27 cellular contexts compared by ENCODE assay signal in the genomic region with DNA sequence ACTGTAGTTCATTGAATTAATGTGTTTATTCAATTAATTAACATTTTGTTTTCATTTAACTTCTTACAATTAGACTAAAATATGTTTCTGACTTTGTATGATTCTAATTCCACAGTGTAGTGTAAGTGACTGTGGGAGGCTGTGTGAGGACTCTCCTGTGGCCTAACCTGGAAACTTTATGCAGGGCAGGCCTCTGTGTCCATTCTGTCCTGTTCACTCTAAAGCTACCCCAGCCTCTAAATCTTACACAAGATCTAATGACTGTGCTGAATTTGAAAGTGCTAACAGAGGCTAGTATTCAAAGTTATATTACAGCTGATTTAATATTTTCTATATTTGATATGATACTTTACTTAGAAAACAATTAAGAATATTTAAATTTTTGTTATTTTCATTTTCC.
"Had no signal": no experiment of that assay in that cellular context is flagged by ENCODE, and none has a peak within 500 bp of the region (broad histone marks: within the 10 kb centered on the region; RNA-seq: fewer than 3 reads in every experiment).

No MANE protein-coding gene starts in this region.

- H3K4me3 ChIP-seq: left ventricle myocardium inferior, lung, pancreas, prostate gland, sigmoid colon, spleen, suprapubic skin, thoracic aorta, tibial artery, upper lobe of right lung had no signal

- FAIRE-seq: islet of Langerhans, kidney, pancreas, small intestine, urothelium cell line had no signal

- H3K36me3 ChIP-seq: left ventricle myocardium inferior, pancreas, prostate gland, sigmoid colon, spleen, suprapubic skin, thoracic aorta, tibial artery, upper lobe of right lung had no signal

- ATAC-seq: left colon; natural killer cell; pancreas; right cardiac atrium; stimulated activated effector memory CD8-positive, alpha-beta T cell treated with anti-CD3 and anti-CD28 coated beads, Interleukin-12 subunit alpha, Interleukin-12 subunit beta, amount 100 ng/mL, for 72 hours; upper lobe of right lung had no signal

- H3K27ac ChIP-seq: left ventricle myocardium inferior, pancreas, prostate gland, sigmoid colon, spleen, suprapubic skin, thoracic aorta, tibial artery, upper lobe of right lung had no signal

- H3K9me3 ChIP-seq: left ventricle myocardium inferior, pancreas, prostate gland, sigmoid colon, spleen, suprapubic skin, thoracic aorta, tibial artery, upper lobe of right lung had no signal

- H3K4me1 ChIP-seq: left ventricle myocardium inferior, pancreas, prostate gland, sigmoid colon, spleen, suprapubic skin, tibial artery, upper lobe of right lung had no signal

- DNase-seq: hypothalamus; immature natural killer cell; kidney; left colon; left ventricle myocardium inferior; mesendoderm; naive B cell; natural killer cell; pancreas; posterior cingulate gyrus; retina; right cardiac atrium; sigmoid colon; small intestine; spleen; stimulated activated CD4-positive, alpha-beta T cell treated with anti-CD3 and anti-CD28 coated beads, Interleukin-4, amount 100 ng/mL, for 24 hours; stimulated activated naive CD4-positive, alpha-beta T cell; tibial artery; trophoblast cell; upper lobe of right lung had no signal

- H3K27me3 ChIP-seq: pancreas, sigmoid colon, spleen, suprapubic skin, tibial artery, upper lobe of right lung had no signal
